Comparison of ENCODE assay signal across 8 cellular contexts in genomic region chr10:110209926-110210662, GRCh38. TPM values are rescaled to one million over a fixed set of nuclear protein-coding genes. Genes with fewer than 3 reads are reported as not detected.
DNase-seq lines count a peak whose midpoint lies in the region; ATAC-seq and TF ChIP-seq lines count a peak whose summit lies in the region.

No MANE protein-coding gene starts in this region.

- peaks cover 10 to 50% (median 13%) of the 10 kb centered on the region in 3 donors for H3K4me1 ChIP-seq in esophagus squamous epithelium
- H3K4me1 ChIP-seq in transverse colon: peaks cover 18 to 47% (median 38%) of the 10 kb centered on the region in 4 donors

- H3K36me3 ChIP-seq in esophagus squamous epithelium: no peaks in the 10 kb centered on the region
- H3K36me3 ChIP-seq in transverse colon: no peaks in the 10 kb centered on the region

- H3K4me3 Mint-ChIP-seq in naive B cell: peak overlapping the region; percentile 89 to 100 (median 98)

- WGBS in esophagus squamous epithelium, 2 donors: 0 to 1% methylated on average over 16 to 24 of the region's 62 CpGs
- WGBS in transverse colon (ENCODE audit: low coverage in 1 of 2), 2 donors: 1% methylated on average over 57 of the region's 62 CpGs; no CpG with 5 or more reads in 1 of the 2 donors

- in situ Hi-C loops in transverse colon (cut with MboI; ENCODE audit: low pct_ligation_motif_present in 1 of 4, low pct_unique_long_range_greater_than_20kb in 1 of 4, low sequenced_read_pairs in 3 of 4): no loop called here

- H3K4me3 ChIP-seq in LNCaP clone FGC (ENCODE audit: low read depth, low read length): peak overlapping the region; percentile 64
- peak overlapping the region; percentile 67 to 78 (median 74) for H3K4me3 ChIP-seq in esophagus squamous epithelium
- peak overlapping the region; percentile 54 to 84 (median 74) for H3K4me3 ChIP-seq in transverse colon

- DNase-seq in D341Med (ENCODE audit: low spot score) (peak; percentile 62), LNCaP clone FGC (ENCODE audit: low read depth) (no peak), esophagus squamous epithelium (lab: John Stamatoyannopoulos, UW) (no peak), naive B cell (peak; percentile 56), transverse colon (peak; percentile 64), GM19238 (ENCODE audit: insufficient read length, low spot score) (no peak)
- peak; percentile 77 for DNase-seq in activated T-cell treated with anti-CD3 and anti-CD28 coated beads, Interleukin-2, amount 50 U/mL, for 1 hour

- peak; percentile 13 to 27 for ATAC-seq in naive B cell (ENCODE audit: low read depth in 2 of 2)
- ATAC-seq in HG03025 (IDR thresholded peaks at IDR 0.05; ENCODE audit: low FRiP score, unreplicated experiment): no peak

- H3K27me3 Mint-ChIP-seq in naive B cell: peaks cover 0 to 12% (median under 1%) of the 10 kb centered on the region in 3 donors

- no peaks in the 10 kb centered on the region for H3K36me3 Mint-ChIP-seq in naive B cell

- H3K27ac Mint-ChIP-seq in naive B cell: peak overlapping the region; percentile 97 to 99 (median 98)

- H3K4me1 Mint-ChIP-seq in naive B cell: peaks cover 57 to 68% (median 58%) of the 10 kb centered on the region in 3 donors

- H3K9me3 ChIP-seq in esophagus squamous epithelium (no peaks in the 10 kb centered on the region), transverse colon (no peaks in the 10 kb centered on the region)

- intact Hi-C loops in esophagus squamous epithelium (cut with DNase I) (loop anchor here (10.0 kb wide), 1 partner anchor 65 kb away; no protein-coding TSS in a partner anchor), transverse colon (cut with DNase I; ENCODE audit: low total_unique reads) (loop anchor here (2.0 to 10.0 kb wide), 3 partner anchors 15 to 285 kb away; partner anchors contain the start of gene DUSP5)

- TF ChIP-seq CTCF in LNCaP clone FGC (IDR thresholded peaks at IDR 0.05; ENCODE audit: control insufficient read depth, extremely low read depth, insufficient read depth) (no peak), esophagus squamous epithelium (IDR thresholded peaks at IDR 0.05) (no peak), transverse colon (IDR thresholded peaks at IDR 0.05) (no peak)

- TF ChIP-seq POLR2A in esophagus squamous epithelium (IDR thresholded peaks at IDR 0.05) (no peak), transverse colon (IDR thresholded peaks at IDR 0.05) (no peak)

- H3K27ac ChIP-seq in esophagus squamous epithelium (peak overlapping the region; percentile 94 to 97 (median 95)), transverse colon (peak overlapping the region; percentile 90 to 95 (median 92))

- TF ChIP-seq EP300 in transverse colon (IDR thresholded peaks at IDR 0.05; ENCODE audit: low read depth): no peak

- H3K27me3 ChIP-seq in esophagus squamous epithelium (no peaks in the 10 kb centered on the region), transverse colon (no peaks in the 10 kb centered on the region)

- peaks cover 0 to 2% (median 0%) of the 10 kb centered on the region in 7 donors for H3K9me3 Mint-ChIP-seq in naive B cell

RNA-seq across cellular contexts. Expression of gene MXI1, which starts 2.7 kb away (rescaled TPM):
- total RNA-seq in esophagus squamous epithelium (10 to 100 TPM; 16.0 to 53.2 (median 35.0) TPM), transverse colon (10 to 100 TPM; 44.8 to 96.5 (median 65.3) TPM)
- polyA plus RNA-seq in naive B cell (ENCODE audit: low read depth in 6 of 6): 10 to 100 TPM; 30.6 to 56.1 (median 44.9) TPM

Comparison
In these comparisons a context has a peak if more than half of its experiments do, and no peak if none do; other contexts are left out.
1. DNase-seq: peak in D341Med (single experiment), activated T-cell treated with anti-CD3 and anti-CD28 coated beads, Interleukin-2, amount 50 U/mL, for 1 hour (single experiment), naive B cell (single experiment) and transverse colon (single experiment); none in LNCaP clone FGC (single experiment), esophagus squamous epithelium (single experiment) and GM19238 (single experiment).
2. Peak in every context shown above with its lines, with median percentiles within 50 percentile points of each other: H3K4me3 ChIP-seq.